ENCODE assay signal across 24 cellular contexts in the genomic region with DNA sequence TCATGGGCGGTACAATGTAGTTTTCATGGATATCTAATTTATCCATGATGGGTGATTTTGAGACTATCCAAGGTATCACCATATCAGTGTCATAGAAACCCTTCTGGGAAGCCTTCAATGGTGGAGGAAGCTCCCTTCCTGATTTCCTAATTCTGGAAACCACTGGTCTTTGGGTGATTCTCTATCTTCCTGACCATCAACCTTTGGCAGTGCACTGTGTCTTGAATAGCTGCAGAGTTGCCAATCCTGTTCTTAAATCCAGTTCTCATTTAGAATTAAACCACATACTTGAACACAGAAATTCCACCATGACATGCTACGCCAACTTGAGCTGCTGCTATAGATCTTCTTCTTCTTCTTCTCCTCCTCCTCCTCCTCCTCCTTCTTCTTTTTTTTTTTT.
A peak's percentile ranks its signal among the peaks of the same experiment; 100 is the strongest.
DNase-seq lines count a peak whose midpoint lies in the region; ATAC-seq and TF ChIP-seq lines count a peak whose summit lies in the region.
"Had no signal": no experiment of that assay in that cellular context is flagged by ENCODE, and none has a peak within 500 bp of the region (broad histone marks: within the 10 kb centered on the region; RNA-seq: fewer than 3 reads in every experiment).

No MANE protein-coding gene starts in this region.

- no peak overlapping the region for H3K14ac ChIP-seq in IMR-90 (replicated peaks; ENCODE audit: low read depth, low read length)
- H3K14ac ChIP-seq in trophoblast cell (ENCODE audit: low read length): no peak overlapping the region

- no peak overlapping the region for H2BK5ac ChIP-seq in IMR-90 (ENCODE audit: low read depth, low read length, poor library complexity, severe bottlenecking)
- no peak overlapping the region for H2BK5ac ChIP-seq in trophoblast cell (ENCODE audit: low read depth, low read length, poor library complexity)

- H2BK20ac ChIP-seq in IMR-90 (ENCODE audit: low read depth, low read length): no peak overlapping the region

- no peak overlapping the region for H3K9ac ChIP-seq in IMR-90 (ENCODE audit: low read depth, low read length)
- H3K9ac ChIP-seq in trophoblast cell (ENCODE audit: low read length): no peak overlapping the region
- H3K9ac ChIP-seq: BLaER1 treated with 17β-estradiol and CSF1 and Interleukin-3, amounts not matched to agents 10 nM and 100 nM had no signal

- no peak for TF ChIP-seq CTCF in IMR-90 (conservative IDR thresholded peaks at IDR 0.05; ENCODE audit: low read depth, low read length)

- H2BK120ac ChIP-seq in IMR-90 (ENCODE audit: low read depth, low read length): no peak overlapping the region; the same call in 1 of the 2 replicates
- no peak overlapping the region for H2BK120ac ChIP-seq in trophoblast cell (ENCODE audit: insufficient read depth, low read length, poor library complexity)

- TF ChIP-seq RAD21 in IMR-90 (IDR thresholded peaks at IDR 0.05; ENCODE audit: low read length): no peak

- H2BK12ac ChIP-seq in trophoblast cell (ENCODE audit: low read length): no peak overlapping the region

- peaks cover 16% of the 10 kb centered on the region for H3K9me1 ChIP-seq in IMR-90 (ENCODE audit: insufficient read depth, low read length)

- no peaks in the 10 kb centered on the region for H4K20me1 ChIP-seq in IMR-90 (ENCODE audit: insufficient read depth, low read length)
- H4K20me1 ChIP-seq: BLaER1 treated with 17β-estradiol and CSF1 and Interleukin-3, amounts not matched to agents 10 nM and 100 nM had no signal

- H2BK15ac ChIP-seq in IMR-90 (ENCODE audit: low read depth, low read length): peak overlapping the region; percentile 60; the same call in 1 of the 3 replicates

- H4K91ac ChIP-seq in IMR-90 (ENCODE audit: insufficient read depth, low read depth, low read length) (no peak overlapping the region), trophoblast cell (ENCODE audit: low read depth, low read length) (no peak overlapping the region)

- H3K27me3 ChIP-seq in ACC112 (ENCODE audit: insufficient read depth, low read length): no peaks in the 10 kb centered on the region
- no peaks in the 10 kb centered on the region for H3K27me3 ChIP-seq in IMR-90 (ENCODE audit: control insufficient read depth, insufficient read depth, low read length)
- H3K27me3 ChIP-seq in trophoblast cell (ENCODE audit: insufficient read depth, low read length): no peaks in the 10 kb centered on the region
- H3K27me3 ChIP-seq in MG63: no peaks in the 10 kb centered on the region
- H3K27me3 ChIP-seq: BE2C; BLaER1 treated with 17β-estradiol and CSF1 and Interleukin-3, amounts not matched to agents 10 nM and 100 nM had no signal

- H3K9me3 ChIP-seq in IMR-90 (ENCODE audit: control insufficient read depth, insufficient read depth, low read length) (no peaks in the 10 kb centered on the region), trophoblast cell (ENCODE audit: insufficient read depth, low read depth, low read length) (no peaks in the 10 kb centered on the region), MG63 (no peaks in the 10 kb centered on the region)
- H3K9me3 ChIP-seq: BE2C; BLaER1 treated with 17β-estradiol and CSF1 and Interleukin-3, amounts not matched to agents 10 nM and 100 nM; Caco-2; HAP-1 had no signal

- H3K36me3 ChIP-seq in ACC112 (ENCODE audit: insufficient read depth, low read length) (no peaks in the 10 kb centered on the region), IMR-90 (ENCODE audit: control insufficient read depth, insufficient read depth, low read length) (no peaks in the 10 kb centered on the region), trophoblast cell (ENCODE audit: control insufficient read depth in 1 of 2, insufficient read depth in 2 of 2, low read length in 2 of 2) (no peaks in the 10 kb centered on the region), MG63 (no peaks in the 10 kb centered on the region)
- H3K36me3 ChIP-seq: BE2C; BLaER1 treated with 17β-estradiol and CSF1 and Interleukin-3, amounts not matched to agents 10 nM and 100 nM; HAP-1 had no signal

- no peak overlapping the region for H3K56ac ChIP-seq in IMR-90 (ENCODE audit: extremely low read depth, insufficient read depth, low read length)

- CTCF ChIA-PET in IMR-90 (lab: Yijun Ruan, JAX): no interaction called here

- WGBS in IMR-90 (ENCODE audit: extremely low coverage in 2 of 2, insufficient read length in 1 of 2), 2 experiments: no CpG with 5 or more reads among the region's 2 CpGs
- WGBS in trophoblast cell (ENCODE audit: extremely low coverage, insufficient coverage, insufficient read length): no CpG with 5 or more reads among the region's 2 CpGs

- H2AK5ac ChIP-seq in IMR-90 (ENCODE audit: low read depth, low read length) (no peak overlapping the region), trophoblast cell (ENCODE audit: low read length) (no peak overlapping the region)

- no peak for DNase-seq in IMR-90
- DNase-seq in islet precursor cell: peak; percentile 2
- peak; percentile 64 to 81 for DNase-seq in trophoblast cell
- no peak for DNase-seq in HPDE6-E6E7 (ENCODE audit: extremely low spot score)
- DNase-seq in MG63: no peak
- no peak for DNase-seq in effector CD8-positive, alpha-beta T cell (lab: John Stamatoyannopoulos, UW)
- no peak for DNase-seq in C1 segment of cervical spinal cord (lab: John Stamatoyannopoulos, UW)
- DNase-seq: ACHN; AML-193; BE2C; Caco-2; CD4-positive, CD25-positive, alpha-beta regulatory T cell; CD8-positive, alpha-beta T cell; DMS153; DND-41; EL; GDM1; GOT3; HFFc6 had no signal

- no TSS peak for BruUV-seq in IMR-90 (replicated peaks; lab: Mats Ljungman, UMichigan)

- H3K4ac ChIP-seq in IMR-90 (ENCODE audit: low read depth, low read length) (no peak overlapping the region), trophoblast cell (ENCODE audit: low read depth, low read length) (no peak overlapping the region)

- no peak overlapping the region for H2AFZ ChIP-seq in ACC112 (ENCODE audit: low read length, unreplicated experiment)
- no peak overlapping the region for H2AFZ ChIP-seq in IMR-90 (replicated peaks; ENCODE audit: low read length, poor library complexity)
- no peak overlapping the region for H2AFZ ChIP-seq in trophoblast cell (ENCODE audit: insufficient read depth, low read length, poor library complexity)

- H2AK9ac ChIP-seq in IMR-90 (replicated peaks; ENCODE audit: low read depth, low read length, poor library complexity): no peak overlapping the region

- H3K4me3 ChIP-seq in ACC112 (ENCODE audit: low read depth, low read length) (no peak overlapping the region), IMR-90 (ENCODE audit: insufficient read depth, low read depth, low read length) (no peak overlapping the region), trophoblast cell (ENCODE audit: low read depth, low read length) (no peak overlapping the region), MG63 (no peak overlapping the region)
- H3K4me3 ChIP-seq: BLaER1 treated with 17β-estradiol and CSF1 and Interleukin-3, amounts not matched to agents 10 nM and 100 nM; GM12878; HAP-1 had no signal

- H3K4me2 ChIP-seq in IMR-90 (ENCODE audit: low read depth, low read length) (no peak overlapping the region), trophoblast cell (ENCODE audit: low read length) (no peak overlapping the region)

- H3K4me1 ChIP-seq in ACC112 (ENCODE audit: control insufficient read depth, insufficient read depth, low read length, unreplicated experiment): peaks cover 43% of the 10 kb centered on the region
- peaks cover 20% of the 10 kb centered on the region for H3K4me1 ChIP-seq in IMR-90 (ENCODE audit: control insufficient read depth, insufficient read depth, low read length)
- H3K4me1 ChIP-seq in trophoblast cell (ENCODE audit: control insufficient read depth in 1 of 2, insufficient read depth in 2 of 2, low read length in 2 of 2): peaks cover 0 to 5% of the 10 kb centered on the region in 2 experiments
- H3K4me1 ChIP-seq: Caco-2 had no signal

- TF ChIP-seq POLR2A in IMR-90 (IDR thresholded peaks at IDR 0.05; ENCODE audit: low read depth, low read length): no peak

- dilution Hi-C loops in IMR-90 (cut with HindIII; ENCODE audit: low sequenced_read_pairs, unreplicated experiment): no loop called here

- no peak overlapping the region for H4K8ac ChIP-seq in IMR-90 (ENCODE audit: low read depth in 2 of 2, low read length in 2 of 2)
- H4K8ac ChIP-seq in trophoblast cell (ENCODE audit: low read depth, low read length): no peak overlapping the region

- H3K18ac ChIP-seq in IMR-90 (ENCODE audit: low read depth, low read length) (0 out of 2 replicates have a peak overlapping the region, but pooled peaks have one; percentile 23), trophoblast cell (ENCODE audit: low read length) (no peak overlapping the region)

- in situ Hi-C loops in IMR-90 (cut with MboI; ENCODE audit: low sequenced_read_pairs): no loop called here

- no peak overlapping the region for H4K12ac ChIP-seq in trophoblast cell (ENCODE audit: low read depth, low read length)

- no peak for ATAC-seq in IMR-90 (ENCODE audit: low read depth)
- ATAC-seq: CD8-positive, alpha-beta T cell; GM12878 had no signal

- intact Hi-C loops in IMR-90 (cut with micrococcal nuclease): no loop called here

- H3K79me2 ChIP-seq in ACC112 (ENCODE audit: control insufficient read depth, insufficient read depth, low read length, unreplicated experiment) (no peaks in the 10 kb centered on the region), trophoblast cell (ENCODE audit: control insufficient read depth, insufficient read depth, low read length, poor library complexity) (no peaks in the 10 kb centered on the region)

- H4K5ac ChIP-seq in IMR-90 (ENCODE audit: low read depth, low read length): peak overlapping the region; percentile 16; the same call in 1 of the 2 replicates

- H3K23ac ChIP-seq in IMR-90 (ENCODE audit: low read depth, low read length) (no peak overlapping the region), trophoblast cell (ENCODE audit: low read length) (no peak overlapping the region)

- H3K27ac ChIP-seq in ACC112 (ENCODE audit: low read depth, low read length): peak overlapping the region; percentile 78; the same call in 1 of the 2 replicates
- no peak overlapping the region for H3K27ac ChIP-seq in IMR-90 (ENCODE audit: insufficient read depth, low read length)
- H3K27ac ChIP-seq in trophoblast cell (ENCODE audit: low read depth, low read length): no peak overlapping the region
- H3K27ac ChIP-seq: 22Rv1; BLaER1 treated with 17β-estradiol and CSF1 and Interleukin-3, amounts not matched to agents 10 nM and 100 nM had no signal

- POLR2A ChIA-PET in IMR-90 (lab: Charles Lee; ENCODE audit: unreplicated experiment): no interaction called here

- H3K79me1 ChIP-seq in IMR-90 (ENCODE audit: low read depth in 1 of 2, low read length in 2 of 2): 0 out of 4 replicates have a peak, but pooled peaks cover 0 to 3% of the 10 kb centered on the region in 2 experiments
- no peaks in the 10 kb centered on the region for H3K79me1 ChIP-seq in trophoblast cell (ENCODE audit: low read length)

TF ChIP-seq in IMR-90, 13 proteins besides CTCF, POLR2A, EP300 and RAD21 (continues in another document):
- TF ChIP-seq SMC3 (IDR thresholded peaks at IDR 0.05; ENCODE audit: low read depth, low read length): no peak
- no peak for TF ChIP-seq CHD1 (IDR thresholded peaks at IDR 0.05; ENCODE audit: low read depth, low read length)

Comparison
In these comparisons a context has a peak if more than half of its experiments do, and no peak if none do; other contexts are left out.
1. DNase-seq: peak in islet precursor cell (single experiment) and trophoblast cell (2 of 2); none in IMR-90 (single experiment), HPDE6-E6E7 (single experiment), MG63 (single experiment), effector CD8-positive, alpha-beta T cell (single experiment) and C1 segment of cervical spinal cord (0 of 14).